In genomic region chr2:58006256-58006951, GRCh38 we compare ENCODE assay signal across 18 cellular contexts. TPM values are rescaled to one million over a fixed set of nuclear protein-coding genes. Genes with fewer than 3 reads are reported as not detected.
DNase-seq lines count a peak whose midpoint lies in the region; ATAC-seq, FAIRE-seq and TF ChIP-seq lines count a peak whose summit lies in the region.
"Had no signal": no experiment of that assay in that cellular context is flagged by ENCODE, and none has a peak within 500 bp of the region (broad histone marks: within the 10 kb centered on the region; RNA-seq: fewer than 3 reads in every experiment).

No MANE protein-coding gene starts in this region.

- H3K27me3 ChIP-seq in GM12878 (replicated peaks in 1 of 2; ENCODE audit: control insufficient read depth in 2 of 2, insufficient read depth in 2 of 2, low read length in 1 of 2) (no peaks in the 10 kb centered on the region), stomach (no peaks in the 10 kb centered on the region), SJCRH30 (no peaks in the 10 kb centered on the region)
- H3K27me3 ChIP-seq: esophagus muscularis mucosa had no signal

- FAIRE-seq in GM12878 (lab: Jason Lieb, UNC) = peak; percentile 79
- FAIRE-seq in frontal cortex (lab: Jason Lieb, UNC) = no peak
- FAIRE-seq: colon had no signal

- SMC1A ChIA-PET in GM12878 (lab: Charles Lee; ENCODE audit: uncharacterized antibody, unreplicated experiment) = interaction anchor here (0.9 to 2.5 kb wide), 7 partner anchors 9 to 38 kb away, joined by 3 to 7 read pairs (median 3); no protein-coding TSS in a partner anchor

- RAD21 ChIA-PET in GM12878 (lab: Charles Lee; ENCODE audit: unreplicated experiment) = no interaction called here

- DNase-seq in GM12878 (ENCODE audit: low read depth, low spot score) (no peak), HT-29 (ENCODE audit: low spot score) (no peak), frontal cortex (ENCODE audit: low spot score in 2 of 2) (no peak), stomach (no peak), SJCRH30 (no peak)
- DNase-seq: activated CD8-positive, alpha-beta memory T cell treated with anti-CD3 and anti-CD28 coated beads, Interleukin-2, amount 10 ng/mL, durations not matched to agents 7 days and 5 days; AML-193; DMS53; left ventricle myocardium inferior had no signal

- H3K4me1 ChIP-seq in GM12878 (ENCODE audit: control insufficient read depth, insufficient read depth, low read length) (no peaks in the 10 kb centered on the region), stomach (no peaks in the 10 kb centered on the region), SJCRH30 (no peaks in the 10 kb centered on the region)
- H3K4me1 ChIP-seq: esophagus muscularis mucosa, left ventricle myocardium inferior had no signal

- intact Hi-C loops in GM12878 (cut with micrococcal nuclease; ENCODE audit: unreplicated experiment) (no loop called here), stomach (cut with DNase I; ENCODE audit: low total_unique reads) (no loop called here)

- H3K4me2 ChIP-seq in GM12878 (ENCODE audit: control insufficient read depth, insufficient read depth) = peak overlapping the region; percentile 15; the same call in 1 of the 2 replicates

- in situ Hi-C loops in GM12878 (cut with MboI) = no loop called here

- H3K9me3 ChIP-seq in GM12878 (replicated peaks; ENCODE audit: control insufficient read depth, insufficient read depth, low read length) = no peaks in the 10 kb centered on the region; the same call in 2 of the 3 replicates
- H3K9me3 ChIP-seq in stomach = no peaks in the 10 kb centered on the region
- H3K9me3 ChIP-seq in SJCRH30 (replicated peaks) = no peaks in the 10 kb centered on the region
- H3K9me3 ChIP-seq: esophagus muscularis mucosa had no signal

- POLR2A ChIA-PET in GM12878 (lab: Charles Lee) = interaction anchor here (0.5 to 2.6 kb wide), 2 partner anchors 11 to 128 kb away, joined by 5 to 8 read pairs; no protein-coding TSS in a partner anchor

- ATAC-seq in GM18520 (IDR thresholded peaks at IDR 0.05; ENCODE audit: unreplicated experiment) = peak; percentile 77
- ATAC-seq in GM21529 (IDR thresholded peaks at IDR 0.05; ENCODE audit: unreplicated experiment) = peak; percentile 87
- ATAC-seq in HG03097 (IDR thresholded peaks at IDR 0.05; ENCODE audit: low FRiP score, unreplicated experiment) = peak; percentile 73
- peak; percentile 94 for ATAC-seq in GM12878
- ATAC-seq: activated CD8-positive, alpha-beta memory T cell treated with anti-CD3 and anti-CD28 coated beads, Interleukin-2, amount 10 ng/mL, durations not matched to agents 7 days and 5 days; natural killer cell treated with Interleukin-12 subunit alpha and Interleukin-12 subunit beta and Interleukin-15 and Interleukin-18, amount 100 ng/mL, for 72 hours; sciatic nerve; SK-N-SH treated with all-trans-retinoic acid at 6 μM for 48 hours had no signal

- no peak for TF ChIP-seq CTCF in GM12878 (IDR thresholded peaks at IDR 0.05 in 2 of 3, conservative IDR thresholded peaks at IDR 0.05 in 1 of 3; ENCODE audit: control insufficient read depth in 2 of 3, extremely low read depth in 1 of 3, insufficient read depth in 1 of 3, low read depth in 3 of 3, low read length in 3 of 3)
- no peak for TF ChIP-seq CTCF in stomach (IDR thresholded peaks at IDR 0.05)

- H2AFZ ChIP-seq in GM12878 (ENCODE audit: control insufficient read depth, low read depth, low read length) = peak overlapping the region; percentile 65

- no peak overlapping the region for H3K4me3 ChIP-seq in GM12878
- no peak overlapping the region for H3K4me3 ChIP-seq in stomach
- no peak overlapping the region for H3K4me3 ChIP-seq in SJCRH30
- H3K4me3 ChIP-seq: esophagus muscularis mucosa, left ventricle myocardium inferior had no signal

- no peak for TF ChIP-seq EP300 in GM12878 (IDR thresholded peaks at IDR 0.05; ENCODE audit: borderline replicate concordance in 1 of 2, control insufficient read depth in 1 of 2, low read depth in 2 of 2, low read length in 2 of 2)
- no peak for TF ChIP-seq EP300 in stomach (IDR thresholded peaks at IDR 0.05)

- 75% methylated on average over 2 of the region's 2 CpGs for WGBS in GM12878 (ENCODE audit: insufficient coverage, insufficient replicate concordance, low lambda C conversion rate, missing lambda C conversion rate)
- WGBS in stomach, 5 donors = 80 to 88% (median 85%) methylated on average over 2 of the region's 2 CpGs

- no TSS peak for BruUV-seq in GM12878 (replicated peaks; lab: Mats Ljungman, UMichigan)

- H3K27ac ChIP-seq in GM12878 (ENCODE audit: control insufficient read depth, insufficient read depth) (peak overlapping the region; percentile 13; the same call in 1 of the 2 replicates), stomach (no peak overlapping the region), SJCRH30 (no peak overlapping the region)
- H3K27ac ChIP-seq: esophagus muscularis mucosa, left ventricle myocardium inferior, VCaP had no signal

- no peak for TF ChIP-seq RAD21 in GM12878 (IDR thresholded peaks at IDR 0.05; ENCODE audit: insufficient read depth, low read depth, low read length)

- TF ChIP-seq POLR2A in GM12878 (IDR thresholded peaks at IDR 0.05; ENCODE audit: low read depth, low read length) (no peak), stomach (IDR thresholded peaks at IDR 0.05) (no peak)

- no peaks in the 10 kb centered on the region for H3K79me2 ChIP-seq in GM12878 (ENCODE audit: control insufficient read depth, insufficient read depth, low read length)

- no peaks in the 10 kb centered on the region for H4K20me1 ChIP-seq in GM12878 (ENCODE audit: control insufficient read depth, insufficient read depth)

- H3K36me3 ChIP-seq in GM12878 (ENCODE audit: control insufficient read depth in 2 of 2, insufficient read depth in 2 of 2, low read length in 1 of 2) (no peaks in the 10 kb centered on the region), stomach (no peaks in the 10 kb centered on the region), SJCRH30 (no peaks in the 10 kb centered on the region)
- H3K36me3 ChIP-seq: esophagus muscularis mucosa, left ventricle myocardium inferior had no signal

- no peak overlapping the region for H3K9ac ChIP-seq in GM12878 (ENCODE audit: control insufficient read depth, insufficient read depth, low read length)

- CTCF ChIA-PET in GM12878 (lab: Yijun Ruan, JAX) = no interaction called here

TF ChIP-seq in GM12878, 131 proteins besides CTCF, POLR2A, EP300 and RAD21 (continues in another document):
- TF ChIP-seq EED (IDR thresholded peaks at IDR 0.05; ENCODE audit: low read depth) (no peak), NR2F1 (conservative IDR thresholded peaks at IDR 0.05) (peak; percentile 96), GATAD2B (conservative IDR thresholded peaks at IDR 0.05; ENCODE audit: low read depth) (no peak), TCF12 (IDR thresholded peaks at IDR 0.05; ENCODE audit: low read depth, low read length) (no peak), SUPT20H (IDR thresholded peaks at IDR 0.05; ENCODE audit: borderline replicate concordance, control insufficient read depth, low read depth, low read length) (no peak), PRDM15 (CRISPR knock-in tag; IDR thresholded peaks at IDR 0.05) (no peak), EGR1 (IDR thresholded peaks at IDR 0.05; ENCODE audit: borderline replicate concordance in 1 of 2, low read depth in 2 of 2, low read length in 2 of 2) (no peak), ZBED1 (IDR thresholded peaks at IDR 0.05; ENCODE audit: borderline replicate concordance) (no peak)

RNA-seq across cellular contexts. Expression of gene VRK2, which starts 40.2 kb away (rescaled TPM):
- 46.3 and 46.4 TPM in 2 replicates for total RNA-seq in GM12878 (2013; cell fraction: nucleolus; rRNA removed)
- total RNA-seq in GM12878 (2014; rRNA removed) (55.5 and 71.2 TPM in 2 replicates), GM12878 (2014; rRNA removed; fragmentation: Illumina TruSeq; extraction: Trizol) (75.0 and 76.5 TPM in 2 replicates), GM12878 (2021) (60.2 and 61.1 TPM in 2 replicates), frontal cortex (6.1 TPM), stomach (10 to 100 TPM; 11.1 to 29.9 (median 24.4) TPM)
- 20.9 TPM for polyA plus RNA-seq in GM12878 (2011; ENCODE audit: low read depth)
- polyA plus RNA-seq in GM12878 (2011; rRNA removed) (54.9 and 79.6 TPM in 2 replicates), GM12878 (2014; fragmentation: Illumina TruSeq; extraction: Trizol) (78.0 and 91.0 TPM in 2 replicates), GM12878 (2014; fragmentation: Nextera tagmentation; extraction: Ambion mirVana) (10 to 100 TPM; 26.5 to 32.1 TPM), GM12878 (2014; rRNA removed) (42.5 and 46.5 TPM in 2 replicates), GM12878 (2016; fragmentation: Nextera tagmentation; extraction: Ambion mirVana) (10 to 100 TPM; 59.1 to 63.8 TPM), stomach (10 to 100 TPM; 10.0 to 11.3 (median 10.5) TPM)
- 24.7 and 28.2 TPM in 2 replicates for polyA plus RNA-seq in GM12878 (2011; cell fraction: cytosol; rRNA removed)
- polyA plus RNA-seq in GM12878 (2011; cell fraction: nucleus; rRNA removed) = 32.3 and 35.6 TPM in 2 replicates
- 28.5 and 30.5 TPM in 2 replicates for polyA plus RNA-seq in GM12878 (2012)
- polyA minus RNA-seq in GM12878 (2011; rRNA and poly(A)+ RNA removed) = 28.8 and 33.4 TPM in 2 replicates
- 16.2 and 21.3 TPM in 2 replicates for polyA minus RNA-seq in GM12878 (2011; cell fraction: cytosol; rRNA and poly(A)+ RNA removed)
- 20.3 and 28.8 TPM in 2 replicates for polyA minus RNA-seq in GM12878 (2011; cell fraction: nucleus; rRNA and poly(A)+ RNA removed)
- total RNA-seq in HT-29 (2014; rRNA removed; shearing (Covaris generic)) = 9.4 and 10.3 TPM in 2 replicates
- 5.8 and 6.8 TPM in 2 replicates for total RNA-seq in SJCRH30 (2014; rRNA removed; shearing (Covaris generic))
